8 cellular contexts compared by ENCODE assay signal in genomic region chr1:53182111-53182593, GRCh38. TPM values are rescaled to one million over a fixed set of nuclear protein-coding genes. Genes with fewer than 3 reads are reported as not detected.
A peak's percentile ranks its signal among the peaks of the same experiment; 100 is the strongest.
DNase-seq lines count a peak whose midpoint lies in the region; ATAC-seq, FAIRE-seq and TF ChIP-seq lines count a peak whose summit lies in the region.

No MANE protein-coding gene starts in this region.

- no peak overlapping the region for H3K27ac ChIP-seq in HEK293 (ENCODE audit: extremely low read depth, low read depth, low read length)

- H3K27ac Mint-ChIP-seq in CD14-positive monocyte, result no peak overlapping the region
- no peak overlapping the region for H3K27ac Mint-ChIP-seq in mesothelial cell of epicardium

- H3K4me3 ChIP-seq in HEK293 (ENCODE audit: low read depth, low read length), result no peak overlapping the region

- H3K4me3 Mint-ChIP-seq in CD14-positive monocyte (no peak overlapping the region), mesothelial cell of epicardium (no peak overlapping the region)

- TF ChIP-seq CTCF in CD14-positive monocyte (IDR thresholded peaks at IDR 0.05) (peak; percentile 92), HEK293 (tag by site-specific recombination; IDR thresholded peaks at IDR 0.05) (no peak), mesothelial cell of epicardium (IDR thresholded peaks at IDR 0.05; ENCODE audit: unreplicated experiment) (peak; percentile 96)

- intact Hi-C loops in CD14-positive monocyte (cut with micrococcal nuclease), result no loop called here

- H3K9me3 ChIP-seq in HEK293 (ENCODE audit: control insufficient read depth, insufficient read depth, low read depth, low read length), result no peaks in the 10 kb centered on the region

- POLR2A ChIA-PET in HEK293 (lab: Yijun Ruan, JAX), result interaction anchor here (0.7 kb wide), 1 partner anchor 140 kb away, joined by 3 read pairs; no protein-coding TSS in a partner anchor

- H3K36me3 Mint-ChIP-seq in CD14-positive monocyte (no peaks in the 10 kb centered on the region), mesothelial cell of epicardium (no peaks in the 10 kb centered on the region)

- CTCF ChIA-PET in HEK293 (lab: Yijun Ruan, JAX), result interaction anchor here (0.6 to 3.1 kb wide), 29 partner anchors 9 to 1531 kb away, joined by 3 to 20 read pairs (median 3); no protein-coding TSS in a partner anchor

- H3K27me3 Mint-ChIP-seq in CD14-positive monocyte (ENCODE audit: low read depth in 3 of 3) (peaks cover 0 to 6% (median 3%) of the 10 kb centered on the region in 3 donors), mesothelial cell of epicardium (ENCODE audit: low read depth) (peaks cover 14% of the 10 kb centered on the region)

- no peaks in the 10 kb centered on the region for H3K36me3 ChIP-seq in HEK293 (ENCODE audit: control insufficient read depth in 2 of 2, insufficient read depth in 1 of 2, low read length in 2 of 2)

- H3K9me3 Mint-ChIP-seq in CD14-positive monocyte (no peaks in the 10 kb centered on the region), mesothelial cell of epicardium (no peaks in the 10 kb centered on the region)

- FAIRE-seq in endometrium (lab: Jason Lieb, UNC), result peak; percentile 43

- no peak for ATAC-seq in GM21360 (IDR thresholded peaks at IDR 0.05; ENCODE audit: unreplicated experiment)

- peak; percentile 73 for DNase-seq in CD14-positive monocyte (ENCODE audit: low spot score)
- peak; percentile 70 for DNase-seq in NCI-H774 (lab: John Stamatoyannopoulos, UW)
- DNase-seq in activated CD8-positive, alpha-beta memory T cell treated with anti-CD3 and anti-CD28 coated beads for 1 hour (ENCODE audit: extremely low read depth in 1 of 2, low read depth in 1 of 2), result peak; percentile 42 to 72
- DNase-seq in mesothelial cell of epicardium (ENCODE audit: low spot score in 2 of 2, unreplicated experiment in 2 of 2), result peak; percentile 71 to 88
- peak; percentile 68 to 81 for DNase-seq in stimulated activated CD8-positive, alpha-beta memory T cell treated with anti-CD3 and anti-CD28 coated beads, Interleukin-2, amount 100 ng/mL, for 48 hours (ENCODE audit: low read depth in 2 of 2)

- no peaks in the 10 kb centered on the region for H3K4me1 Mint-ChIP-seq in CD14-positive monocyte
- H3K4me1 Mint-ChIP-seq in mesothelial cell of epicardium, result no peaks in the 10 kb centered on the region

- no peaks in the 10 kb centered on the region for H3K4me1 ChIP-seq in HEK293 (ENCODE audit: control insufficient read depth, insufficient read depth, low read length)

TF ChIP-seq in HEK293, 187 proteins besides CTCF, POLR2A, EP300 and RAD21:
- TF ChIP-seq ZNF2 (tag by site-specific recombination; IDR thresholded peaks at IDR 0.05) (0 out of 2 replicates have a peak, but pooled peaks have one; percentile 30), ZNF654 (tag by site-specific recombination; IDR thresholded peaks at IDR 0.05; ENCODE audit: low read depth) (peak; percentile 37), ZNF223 (tag by site-specific recombination; IDR thresholded peaks at IDR 0.05) (no peak), ZBTB17 (tag by site-specific recombination; IDR thresholded peaks at IDR 0.05) (no peak), ZFP37 (tag by site-specific recombination; IDR thresholded peaks at IDR 0.05) (0 out of 2 replicates have a peak, but pooled peaks have one; percentile 27), KLF8 (tag by site-specific recombination; IDR thresholded peaks at IDR 0.05) (no peak)
TF ChIP-seq in HEK293: peak in this region for 3.

RNA-seq across cellular contexts. Expression of gene CPT2, which starts 14.5 kb away (rescaled TPM):
- 10 to 100 TPM; 20.2 to 29.6 TPM for polyA plus RNA-seq in CD14-positive monocyte
- 15.1 to 16.6 TPM (median 15.5 TPM) in 3 replicates for total RNA-seq in mesothelial cell of epicardium

RNA-seq across cellular contexts. Expression of gene CZIB, which starts 38.3 kb away (rescaled TPM):
- 10 to 100 TPM; 58.2 to 62.2 TPM for polyA plus RNA-seq in CD14-positive monocyte
- total RNA-seq in mesothelial cell of epicardium, result 52.6 to 61.0 TPM (median 55.2 TPM) in 3 replicates

RNA-seq across cellular contexts. Expression of gene SLC1A7, which starts 39.7 kb away (rescaled TPM):
- polyA plus RNA-seq in CD14-positive monocyte, result not detected
- total RNA-seq in mesothelial cell of epicardium, result 0.09 TPM in 1 of 3 replicates, not detected in the others

RNA-seq across cellular contexts. Expression of gene MAGOH, which starts 56.2 kb away (rescaled TPM):
- polyA plus RNA-seq in CD14-positive monocyte, result 10 to 100 TPM; 69.2 to 70.8 TPM
- 57.6 to 61.1 TPM (median 59.0 TPM) in 3 replicates for total RNA-seq in mesothelial cell of epicardium
